In genomic region chr9:7119612-7120011, GRCh38 we compare ENCODE assay signal across 22 cellular contexts.
"Had no signal": no experiment of that assay in that cellular context is flagged by ENCODE, and none has a peak within 500 bp of the region (broad histone marks: within the 10 kb centered on the region; RNA-seq: fewer than 3 reads in every experiment).

No MANE protein-coding gene starts in this region.

- H3K27me3 Mint-ChIP-seq: activated CD4-positive, alpha-beta T cell treated with anti-CD3 and anti-CD28 coated beads, Interleukin-2, amount 10 ng/mL, durations not matched to agents 24 days and 14 days; activated CD8-positive, alpha-beta memory T cell treated with anti-CD3 and anti-CD28 coated beads, Interleukin-2, amount 10 ng/mL, durations not matched to agents 7 days and 5 days; activated naive CD4-positive, alpha-beta T cell treated with anti-CD3 and anti-CD28 coated beads, Interleukin-2, amount 50 U/mL, for 24 hours; brain; central memory CD8-positive, alpha-beta T cell; IgD-negative memory B cell had no signal

- H3K4me3 Mint-ChIP-seq: activated CD4-positive, alpha-beta T cell treated with anti-CD3 and anti-CD28 coated beads, Interleukin-2, amount 10 ng/mL, durations not matched to agents 24 days and 14 days; activated CD8-positive, alpha-beta memory T cell treated with anti-CD3 and anti-CD28 coated beads, Interleukin-2, amount 10 ng/mL, durations not matched to agents 7 days and 5 days; activated naive CD4-positive, alpha-beta T cell treated with anti-CD3 and anti-CD28 coated beads, Interleukin-2, amount 50 U/mL, for 24 hours; brain; central memory CD8-positive, alpha-beta T cell; IgD-negative memory B cell had no signal

- DNase-seq: activated CD4-positive, alpha-beta T cell treated with anti-CD3 and anti-CD28 coated beads for 1 hour; activated CD4-positive, alpha-beta T cell treated with anti-CD3 and anti-CD28 coated beads, Interleukin-2, amount 10 ng/mL, durations not matched to agents 24 days and 14 days; activated CD4-positive, alpha-beta T cell treated with anti-CD3 and anti-CD28 coated beads, Interleukin-2, amount 50 U/mL, for 48 hours; activated CD8-positive, alpha-beta memory T cell treated with anti-CD3 and anti-CD28 coated beads, Interleukin-2, amount 10 ng/mL, durations not matched to agents 7 days and 5 days; activated T-cell treated with anti-CD3 and anti-CD28 coated beads, Interleukin-2, amount 50 U/mL, for 48 hours; amygdala; KG1; NCI-H1092; NCI-H1417; NCI-H1930; NCI-H345; NCI-H510A; NCI-H526 treated with DMSO at 0.1 percent for 48 hours; PC-3; SHP77; SW 1271 had no signal

- H3K9me3 ChIP-seq: SJSA1 had no signal

- ATAC-seq: activated CD8-positive, alpha-beta memory T cell treated with anti-CD3 and anti-CD28 coated beads, Interleukin-2, amount 10 ng/mL, durations not matched to agents 7 days and 5 days; PC-3; SK-N-SH treated with all-trans-retinoic acid at 6 μM for 48 hours had no signal

- H3K9me3 Mint-ChIP-seq: activated CD4-positive, alpha-beta T cell treated with anti-CD3 and anti-CD28 coated beads, Interleukin-2, amount 10 ng/mL, durations not matched to agents 24 days and 14 days; activated naive CD4-positive, alpha-beta T cell treated with anti-CD3 and anti-CD28 coated beads, Interleukin-2, amount 50 U/mL, for 24 hours; brain; central memory CD8-positive, alpha-beta T cell had no signal

- H3K27ac Mint-ChIP-seq: activated CD4-positive, alpha-beta T cell treated with anti-CD3 and anti-CD28 coated beads, Interleukin-2, amount 10 ng/mL, durations not matched to agents 24 days and 14 days; activated CD8-positive, alpha-beta memory T cell treated with anti-CD3 and anti-CD28 coated beads, Interleukin-2, amount 10 ng/mL, durations not matched to agents 7 days and 5 days; brain; IgD-negative memory B cell had no signal
